In genomic region chr13:97978661-97979450, GRCh38 we compare ENCODE assay signal across 10 cellular contexts. TPM values are rescaled to one million over a fixed set of nuclear protein-coding genes. Genes with fewer than 3 reads are reported as not detected.
DNase-seq lines count a peak whose midpoint lies in the region; ATAC-seq and TF ChIP-seq lines count a peak whose summit lies in the region.
"Had no signal": no experiment of that assay in that cellular context is flagged by ENCODE, and none has a peak within 500 bp of the region (broad histone marks: within the 10 kb centered on the region; RNA-seq: fewer than 3 reads in every experiment).

No MANE protein-coding gene starts in this region.

- peaks cover 11% of the 10 kb centered on the region for H3K4me1 Mint-ChIP-seq in MCF 10A (ENCODE audit: insufficient read depth, unreplicated experiment)

- POLR2A ChIA-PET in MCF 10A (lab: Yijun Ruan, JAX) = interaction anchor here (1.0 to 1.2 kb wide), 2 partner anchors 43 to 122 kb away, joined by 3 read pairs; no protein-coding TSS in a partner anchor
- POLR2A ChIA-PET in PC-3 (lab: Charles Lee; ENCODE audit: unreplicated experiment) = interaction anchor here (0.7 kb wide), 1 partner anchor 99 kb away, joined by 3 read pairs; no protein-coding TSS in a partner anchor

- peaks cover 38% of the 10 kb centered on the region for H4K20me1 ChIP-seq in PC-3 (ENCODE audit: low read length)
- H4K20me1 ChIP-seq in fibroblast of lung (ENCODE audit: control insufficient read depth, extremely low read depth, insufficient read depth, low read length) = no peaks in the 10 kb centered on the region

- BruUV-seq in MCF 10A (replicated peaks; lab: Mats Ljungman, UMichigan) = no TSS peak
- TSS peak; percentile 65 for BruUV-seq in PC-3 (replicated peaks; lab: Mats Ljungman, UMichigan)

- H3K4me1 ChIP-seq in breast epithelium (peaks cover 0 to 13% of the 10 kb centered on the region in 2 donors), PC-3 (ENCODE audit: insufficient read depth, low read length) (peaks cover 28% of the 10 kb centered on the region), fibroblast of lung (ENCODE audit: control insufficient read depth, extremely low read depth, insufficient read depth, low read length) (peaks cover 6% of the 10 kb centered on the region), subcutaneous abdominal adipose tissue (ENCODE audit: control insufficient read depth in 5 of 5, insufficient read depth in 5 of 5, low read length in 5 of 5) (peaks cover 1 to 30% (median 25%) of the 10 kb centered on the region in 5 donors), ascending aorta (peaks cover 0 to 16% of the 10 kb centered on the region in 2 donors)

- H3K27me3 ChIP-seq in breast epithelium (no peaks in the 10 kb centered on the region), PC-3 (ENCODE audit: low read length) (no peaks in the 10 kb centered on the region), fibroblast of lung (ENCODE audit: control insufficient read depth, insufficient read depth, low read length) (no peaks in the 10 kb centered on the region), subcutaneous abdominal adipose tissue (ENCODE audit: control insufficient read depth in 5 of 5, insufficient read depth in 4 of 5, low read length in 5 of 5) (no peaks in the 10 kb centered on the region), ascending aorta (no peaks in the 10 kb centered on the region)

- intact Hi-C loops in MCF 10A (cut with micrococcal nuclease) = no loop called here
- intact Hi-C loops in breast epithelium (cut with DNase I; ENCODE audit: low total_unique reads) = no loop called here
- intact Hi-C loops in PC-3 (cut with micrococcal nuclease) = loop anchor here (1.0 to 5.0 kb wide), 4 partner anchors 34 to 124 kb away; no protein-coding TSS in a partner anchor
- intact Hi-C loops in ascending aorta (cut with DNase I) = loop anchor here (5.0 to 10.0 kb wide), 9 partner anchors 166 to 1927 kb away; partner anchors contain the start of genes FARP1, STK24 and UGGT2

- H2AFZ ChIP-seq in PC-3 (ENCODE audit: low read length) (no peak overlapping the region), fibroblast of lung (ENCODE audit: low read length) (no peak overlapping the region)

- H3F3A ChIP-seq in PC-3 (ENCODE audit: low read length, unreplicated experiment) = no peaks in the 10 kb centered on the region

- H3K9me3 Mint-ChIP-seq in MCF 10A (ENCODE audit: unreplicated experiment) = no peaks in the 10 kb centered on the region

- CTCF ChIA-PET in MCF 10A (lab: Yijun Ruan, JAX) = interaction anchor here (0.7 to 1.0 kb wide), 3 partner anchors 121 to 467 kb away, joined by 3 to 4 read pairs (median 3); no protein-coding TSS in a partner anchor
- CTCF ChIA-PET in PC-3 (lab: Charles Lee) = no interaction called here

- H3K27ac Mint-ChIP-seq in MCF 10A (ENCODE audit: low read depth, unreplicated experiment) = peak overlapping the region; percentile 66

- no peak for TF ChIP-seq POLR2A in breast epithelium (IDR thresholded peaks at IDR 0.05)

- H3K36me3 Mint-ChIP-seq in MCF 10A (ENCODE audit: insufficient read depth, unreplicated experiment) = peaks cover 24% of the 10 kb centered on the region

- H3K9me3 ChIP-seq in breast epithelium (no peaks in the 10 kb centered on the region), PC-3 (ENCODE audit: low read length) (no peaks in the 10 kb centered on the region), fibroblast of lung (ENCODE audit: control insufficient read depth, insufficient read depth, low read depth, low read length) (no peaks in the 10 kb centered on the region), subcutaneous abdominal adipose tissue (ENCODE audit: control insufficient read depth in 5 of 5, low read length in 5 of 5) (no peaks in the 10 kb centered on the region), ascending aorta (no peaks in the 10 kb centered on the region)

- H3K36me3 ChIP-seq in breast epithelium (no peaks in the 10 kb centered on the region), PC-3 (ENCODE audit: low read depth, low read length) (peaks cover 28% of the 10 kb centered on the region), fibroblast of lung (ENCODE audit: control insufficient read depth, insufficient read depth, low read length) (no peaks in the 10 kb centered on the region), subcutaneous abdominal adipose tissue (ENCODE audit: control insufficient read depth in 5 of 5, insufficient read depth in 5 of 5, low read length in 5 of 5) (peaks cover 0 to 6% (median 0%) of the 10 kb centered on the region in 5 donors), ascending aorta (peaks cover 9 to 10% of the 10 kb centered on the region in 2 donors)

- TF ChIP-seq CTCF in MCF 10A (IDR thresholded peaks at IDR 0.05; ENCODE audit: unreplicated experiment) (no peak), breast epithelium (IDR thresholded peaks at IDR 0.05) (no peak), PC-3 (conservative IDR thresholded peaks at IDR 0.05; ENCODE audit: low read depth, low read length) (no peak), fibroblast of lung (conservative IDR thresholded peaks at IDR 0.05 in 1 of 2, IDR thresholded peaks at IDR 0.05 in 1 of 2; ENCODE audit: low read depth in 1 of 2, low read length in 2 of 2) (no peak), ascending aorta (IDR thresholded peaks at IDR 0.05) (no peak)

- no peaks in the 10 kb centered on the region for H3K9me2 ChIP-seq in PC-3 (replicated peaks; ENCODE audit: low read length)

- peak overlapping the region; percentile 91 for H3K4me2 ChIP-seq in PC-3 (ENCODE audit: low read length)
- H3K4me2 ChIP-seq in fibroblast of lung (ENCODE audit: extremely low read depth, insufficient read depth, low read length) = peak overlapping the region; percentile 80

- H3K4me3 Mint-ChIP-seq in MCF 10A (ENCODE audit: unreplicated experiment) = peak overlapping the region; percentile 91

- ATAC-seq in PC-3 = no peak
- ATAC-seq in HG02610 (IDR thresholded peaks at IDR 0.05; ENCODE audit: unreplicated experiment) = no peak
- no peak for ATAC-seq in GM21576 (IDR thresholded peaks at IDR 0.05; ENCODE audit: unreplicated experiment)

- H3K79me2 ChIP-seq in PC-3 (ENCODE audit: low read length) (peaks cover 70% of the 10 kb centered on the region), fibroblast of lung (ENCODE audit: control insufficient read depth, insufficient read depth, low read length) (peaks cover 54% of the 10 kb centered on the region)

- peak; percentile 9 for DNase-seq in MCF 10A (ENCODE audit: unreplicated experiment)
- DNase-seq in breast epithelium (ENCODE audit: low spot score in 2 of 2) = no peak
- DNase-seq in PC-3 = peak; percentile 44
- peak; percentile 41 to 47 for DNase-seq in fibroblast of lung (ENCODE audit: low read depth in 2 of 2)
- no peak for DNase-seq in ascending aorta (ENCODE audit: low spot score in 2 of 2)
- DNase-seq: occipital lobe; stimulated activated naive CD4-positive, alpha-beta T cell had no signal

- no peaks in the 10 kb centered on the region for H3K27me3 Mint-ChIP-seq in MCF 10A (ENCODE audit: insufficient read depth, unreplicated experiment)

- H3K9ac ChIP-seq in PC-3 (ENCODE audit: low read length) = peak overlapping the region; percentile 96
- no peak overlapping the region for H3K9ac ChIP-seq in fibroblast of lung (ENCODE audit: insufficient read depth, low read length)
- H3K9ac ChIP-seq in subcutaneous abdominal adipose tissue (ENCODE audit: low read length in 5 of 5) = peak overlapping the region in 1 of 5 donors; percentile 28

- no peak overlapping the region for H3K27ac ChIP-seq in breast epithelium
- H3K27ac ChIP-seq in PC-3 (ENCODE audit: low read length) = peak overlapping the region; percentile 73
- H3K27ac ChIP-seq in fibroblast of lung (ENCODE audit: insufficient read depth, low read length) = no peak overlapping the region
- peak overlapping the region; percentile 13 for H3K27ac ChIP-seq in subcutaneous abdominal adipose tissue (ENCODE audit: low read depth, low read length)
- no peak overlapping the region for H3K27ac ChIP-seq in ascending aorta

- H3K4me3 ChIP-seq in breast epithelium = no peak overlapping the region
- H3K4me3 ChIP-seq in PC-3 (ENCODE audit: low read length) = peak overlapping the region; percentile 95
- peak overlapping the region in 3 of 4 experiments; percentile 57 to 94 (median 88) for H3K4me3 ChIP-seq in fibroblast of lung (replicated peaks in 1 of 4; ENCODE audit: control extremely low read depth in 1 of 4, insufficient read depth in 1 of 4, low read depth in 3 of 4, low read length in 4 of 4)
- H3K4me3 ChIP-seq in subcutaneous abdominal adipose tissue (ENCODE audit: low read depth in 1 of 5, low read length in 5 of 5) = peak overlapping the region in 1 of 5 donors; percentile 45
- H3K4me3 ChIP-seq in ascending aorta = peak overlapping the region in 1 of 2 donors; percentile 80

RNA-seq across cellular contexts. Expression of gene IPO5, which starts 25.4 kb away (rescaled TPM):
- total RNA-seq in MCF 10A (2022) = 152 and 200 TPM in 2 replicates
- total RNA-seq in breast epithelium = 100 to 1,000 TPM in 2 of 3 donors, 10 to 100 TPM in 1; 97.6 to 157 (median 137) TPM
- 155 and 181 TPM in 2 replicates for total RNA-seq in PC-3 (2014; rRNA removed)
- total RNA-seq in fibroblast of lung = 222 and 240 TPM in 2 replicates
- 147 and 152 TPM in 2 replicates for polyA plus RNA-seq in fibroblast of lung
- polyA plus RNA-seq in fibroblast of lung (2012) = 98.2 and 106 TPM in 2 replicates
- polyA minus RNA-seq in fibroblast of lung (ENCODE audit: low replicate concordance) = 61.2 and 70.8 TPM in 2 replicates
- total RNA-seq in ascending aorta = 49.5 TPM

Comparison
In these comparisons a context has a peak if more than half of its experiments do, and no peak if none do; other contexts are left out.
1. DNase-seq: peak in MCF 10A (single experiment), PC-3 (single experiment) and fibroblast of lung (2 of 2); none in breast epithelium (0 of 2) and ascending aorta (0 of 2).
2. H3K27ac ChIP-seq: peak in PC-3 (single experiment) and subcutaneous abdominal adipose tissue (single experiment); none in breast epithelium (0 of 2), fibroblast of lung (single experiment) and ascending aorta (0 of 2).
3. H3K4me3 ChIP-seq: peak in PC-3 (single experiment) and fibroblast of lung (3 of 4); none in breast epithelium (0 of 3).
4. intact Hi-C loops: an anchor here in PC-3 (1.0 to 5.0 kb wide) and ascending aorta (5.0 to 10.0 kb wide); none called in MCF 10A and breast epithelium.